14 cellular contexts compared by ENCODE assay signal in the genomic region with DNA sequence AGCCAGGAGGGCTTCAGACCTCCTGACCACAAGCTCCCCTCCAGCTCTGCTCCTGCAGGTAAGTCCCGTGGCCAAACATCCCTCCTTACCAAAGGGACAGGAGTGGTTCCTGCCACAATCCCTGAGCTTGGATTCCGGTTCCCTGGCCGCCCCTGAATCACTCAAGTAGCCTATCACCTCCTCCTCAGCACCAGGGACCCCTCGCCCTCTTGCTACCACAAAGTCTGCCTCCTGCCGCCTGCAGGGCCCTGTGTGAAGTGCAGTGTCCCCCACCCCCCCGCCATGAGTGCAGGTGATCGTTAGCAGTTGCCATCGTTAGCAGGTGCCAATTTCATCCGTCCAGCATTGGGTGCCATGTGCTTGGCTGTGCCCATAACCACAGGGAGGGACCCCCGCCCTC. TPM values are rescaled to one million over a fixed set of nuclear protein-coding genes. Genes with fewer than 3 reads are reported as not detected.
DNase-seq lines count a peak whose midpoint lies in the region; ATAC-seq and TF ChIP-seq lines count a peak whose summit lies in the region.
"Had no signal": no experiment of that assay in that cellular context is flagged by ENCODE, and none has a peak within 500 bp of the region (broad histone marks: within the 10 kb centered on the region; RNA-seq: fewer than 3 reads in every experiment).

No MANE protein-coding gene starts in this region.

- peaks cover 0 to 6% of the 10 kb centered on the region in 2 experiments; a peak in 1 of 4 replicates for H3K4me1 ChIP-seq in HCT116 (ENCODE audit: control insufficient read depth in 1 of 2, insufficient read depth in 2 of 2, low read length in 2 of 2)

- no peak overlapping the region for H3K9ac ChIP-seq in HCT116 (ENCODE audit: low read length)

- no TSS peak for BruUV-seq in HCT116 (replicated peaks; lab: Mats Ljungman, UMichigan)

- TF ChIP-seq POLR2A in HCT116 (IDR thresholded peaks at IDR 0.05; ENCODE audit: borderline replicate concordance, extremely low read depth, insufficient read depth, insufficient read length) = no peak

- H3K4me3 Mint-ChIP-seq in mesothelial cell of epicardium = no peak overlapping the region

- H3K27me3 ChIP-seq in HCT116 (ENCODE audit: insufficient read depth, low read length) (no peaks in the 10 kb centered on the region), brain microvascular endothelial cell (replicated peaks) (no peaks in the 10 kb centered on the region)

- POLR2A ChIA-PET in HCT116 (lab: Charles Lee) = no interaction called here

- peaks cover 43% of the 10 kb centered on the region for H3K27me3 Mint-ChIP-seq in mesothelial cell of epicardium (ENCODE audit: low read depth)

- DNase-seq in DMS 273 (lab: John Stamatoyannopoulos, UW; ENCODE audit: unreplicated experiment) (peak; percentile 28), DMS 273 treated with DMSO at 0.1 percent for 48 hours (lab: John Stamatoyannopoulos, UW) (no peak), HCT116 (ENCODE audit: low read depth, low spot score) (no peak), brain microvascular endothelial cell (no peak), mesothelial cell of epicardium (ENCODE audit: low spot score in 2 of 2, unreplicated experiment in 2 of 2) (no peak), anterior cingulate cortex (lab: John Stamatoyannopoulos, UW) (no peak)
- DNase-seq in activated CD8-positive, alpha-beta memory T cell treated with anti-CD3 and anti-CD28 coated beads for 24 hours = no peak
- DNase-seq: activated CD4-positive, alpha-beta T cell treated with anti-CD3 and anti-CD28 coated beads for 4 hours; activated naive CD4-positive, alpha-beta T cell treated with anti-CD3 and anti-CD28 coated beads, Interleukin-2, amount 50 U/mL, for 16 hours; DMS53; NCI-H345 had no signal

- ATAC-seq in HCT116 (no peak), GM18870 (IDR thresholded peaks at IDR 0.05; ENCODE audit: unreplicated experiment) (no peak)

- RAD21 ChIA-PET in HCT116 (lab: Charles Lee; ENCODE audit: low non-redundant PET in 1 of 2, low total read pairs in 2 of 2, uncharacterized antibody in 2 of 2, unreplicated experiment in 2 of 2) = no interaction called here

- no peaks in the 10 kb centered on the region for H3K9me3 Mint-ChIP-seq in mesothelial cell of epicardium

- TF ChIP-seq CTCF in HCT116 (IDR thresholded peaks at IDR 0.05 in 2 of 3, conservative IDR thresholded peaks at IDR 0.05 in 1 of 3; ENCODE audit: borderline replicate concordance in 1 of 3, insufficient read depth in 1 of 3, low read depth in 2 of 3, low read length in 2 of 3) (peak in 2 of 3 experiments; percentile 12 to 48; a peak in 3 of 6 replicates), brain microvascular endothelial cell (IDR thresholded peaks at IDR 0.05; ENCODE audit: low read depth, low read length, missing control alignments) (peak; percentile 64), mesothelial cell of epicardium (IDR thresholded peaks at IDR 0.05; ENCODE audit: unreplicated experiment) (peak; percentile 18)

- in situ Hi-C loops in brain microvascular endothelial cell (cut with HindIII; ENCODE audit: low pct_ligation_motif_present, low sequenced_read_pairs) = no loop called here

- no peak for TF ChIP-seq RAD21 in HCT116 (IDR thresholded peaks at IDR 0.05; ENCODE audit: low read depth)

- H3K4me3 ChIP-seq in HCT116 (replicated peaks in 1 of 2; ENCODE audit: low read depth in 1 of 2, low read length in 2 of 2) (no peak overlapping the region), brain microvascular endothelial cell (ENCODE audit: low read depth, low read length) (no peak overlapping the region)
- H3K4me3 ChIP-seq: prostate gland had no signal

- CTCF ChIA-PET in HCT116 (lab: Charles Lee) = interaction anchor here (1.3 kb wide), 1 partner anchor 51 kb away, joined by 4 read pairs; no protein-coding TSS in a partner anchor

- H2AFZ ChIP-seq in HCT116 (ENCODE audit: low read depth, low read length, poor library complexity, severe bottlenecking) = no peak overlapping the region

- H3K4me2 ChIP-seq in HCT116 (ENCODE audit: low read length) = no peak overlapping the region

- H3K36me3 Mint-ChIP-seq in mesothelial cell of epicardium = no peaks in the 10 kb centered on the region

- peaks cover 13% of the 10 kb centered on the region for H3K4me1 Mint-ChIP-seq in mesothelial cell of epicardium

- H3K79me2 ChIP-seq in HCT116 (ENCODE audit: insufficient read depth, low read length) = no peaks in the 10 kb centered on the region

- no peaks in the 10 kb centered on the region for H3K9me3 ChIP-seq in HCT116 (ENCODE audit: control insufficient read depth in 1 of 2, insufficient read depth in 1 of 2, low read depth in 1 of 2, low read length in 2 of 2)
- H3K9me3 ChIP-seq: prostate gland had no signal

- H3K36me3 ChIP-seq in HCT116 (ENCODE audit: control insufficient read depth in 1 of 2, insufficient read depth in 2 of 2, low read length in 2 of 2) (no peaks in the 10 kb centered on the region), brain microvascular endothelial cell (replicated peaks) (no peaks in the 10 kb centered on the region)
- H3K36me3 ChIP-seq: prostate gland had no signal

- no peak overlapping the region for H3K27ac ChIP-seq in HCT116 (ENCODE audit: low read depth, low read length)
- no peak overlapping the region for H3K27ac ChIP-seq in brain microvascular endothelial cell
- H3K27ac ChIP-seq: 22Rv1, prostate gland had no signal

- H3K27ac Mint-ChIP-seq in mesothelial cell of epicardium = no peak overlapping the region

- intact Hi-C loops in HCT116 (cut with micrococcal nuclease) = no loop called here

- H4K20me1 ChIP-seq in HCT116 (ENCODE audit: insufficient read depth) = no peaks in the 10 kb centered on the region

- H3K9me2 ChIP-seq in HCT116 (ENCODE audit: insufficient read depth) = no peaks in the 10 kb centered on the region

TF ChIP-seq in HCT116, 20 proteins besides CTCF, POLR2A, EP300 and RAD21:
- TF ChIP-seq ZNF274 (IDR thresholded peaks at IDR 0.05; ENCODE audit: low read depth, low read length) (no peak), ZFX (IDR thresholded peaks at IDR 0.05) (no peak), ELF1 (IDR thresholded peaks at IDR 0.05; ENCODE audit: borderline replicate concordance, low read depth) (no peak), CEBPB (IDR thresholded peaks at IDR 0.05; ENCODE audit: low read depth) (no peak), EZH2 (IDR thresholded peaks at IDR 0.05) (no peak)

RNA-seq across cellular contexts. Expression of a gene that starts 40.8 kb away (rescaled TPM):
- total RNA-seq in HCT116 (2021; ENCODE audit: unreplicated experiment) = 62.4 TPM
- 54.7 and 77.9 TPM in 2 replicates for polyA plus RNA-seq in HCT116 (2012)
- 83.3 to 89.8 TPM (median 87.2 TPM) in 3 replicates for total RNA-seq in mesothelial cell of epicardium
